Comparison of ENCODE assay signal across 23 cellular contexts in genomic region chr10:131636116-131636515, GRCh38.
DNase-seq lines count a peak whose midpoint lies in the region; ATAC-seq and TF ChIP-seq lines count a peak whose summit lies in the region.
"Had no signal": no experiment of that assay in that cellular context is flagged by ENCODE, and none has a peak within 500 bp of the region (broad histone marks: within the 10 kb centered on the region; RNA-seq: fewer than 3 reads in every experiment).

No MANE protein-coding gene starts in this region.

- H3K4me3 ChIP-seq in spleen: no peak overlapping the region
- H3K4me3 ChIP-seq: MG63 had no signal

- H3K4me1 Mint-ChIP-seq in activated CD8-positive, alpha-beta memory T cell treated with anti-CD3 and anti-CD28 coated beads, Interleukin-2, amount 10 ng/mL, durations not matched to agents 7 days and 5 days: peaks cover 5% of the 10 kb centered on the region
- H3K4me1 Mint-ChIP-seq in activated CD4-positive, alpha-beta T cell treated with anti-CD3 and anti-CD28 coated beads, Interleukin-2, amount 10 ng/mL, durations not matched to agents 7 days and 5 days: peaks cover 3% of the 10 kb centered on the region
- H3K4me1 Mint-ChIP-seq: CD14-positive monocyte had no signal

- TF ChIP-seq CTCF in spleen (IDR thresholded peaks at IDR 0.05 in 8 of 11, conservative IDR thresholded peaks at IDR 0.05 in 3 of 11) (no peak), GM10266 (IDR thresholded peaks at IDR 0.05; ENCODE audit: control insufficient read depth, insufficient read depth, low read depth, missing control alignments) (no peak)

- H3K27ac Mint-ChIP-seq in activated CD8-positive, alpha-beta memory T cell treated with anti-CD3 and anti-CD28 coated beads, Interleukin-2, amount 10 ng/mL, durations not matched to agents 7 days and 5 days: no peak overlapping the region
- no peak overlapping the region for H3K27ac Mint-ChIP-seq in activated CD4-positive, alpha-beta T cell treated with anti-CD3 and anti-CD28 coated beads, Interleukin-2, amount 10 ng/mL, durations not matched to agents 7 days and 5 days
- H3K27ac Mint-ChIP-seq: CD14-positive monocyte had no signal

- no peaks in the 10 kb centered on the region for H3K9me3 Mint-ChIP-seq in activated CD8-positive, alpha-beta memory T cell treated with anti-CD3 and anti-CD28 coated beads, Interleukin-2, amount 10 ng/mL, durations not matched to agents 7 days and 5 days (ENCODE audit: low read depth)
- H3K9me3 Mint-ChIP-seq in activated CD4-positive, alpha-beta T cell treated with anti-CD3 and anti-CD28 coated beads, Interleukin-2, amount 10 ng/mL, durations not matched to agents 7 days and 5 days: peaks cover 8% of the 10 kb centered on the region

- TF ChIP-seq POLR2A in spleen (IDR thresholded peaks at IDR 0.05): no peak

- in situ Hi-C loops in G401 (cut with HindIII; ENCODE audit: low sequenced_read_pairs): no loop called here

- no peaks in the 10 kb centered on the region for H3K36me3 ChIP-seq in spleen
- H3K36me3 ChIP-seq: BE2C, MG63 had no signal

- no peaks in the 10 kb centered on the region for H3K4me1 ChIP-seq in spleen
- H3K4me1 ChIP-seq: BE2C had no signal

- H3K4me3 Mint-ChIP-seq in activated CD8-positive, alpha-beta memory T cell treated with anti-CD3 and anti-CD28 coated beads, Interleukin-2, amount 10 ng/mL, durations not matched to agents 7 days and 5 days: no peak overlapping the region
- no peak overlapping the region for H3K4me3 Mint-ChIP-seq in activated CD4-positive, alpha-beta T cell treated with anti-CD3 and anti-CD28 coated beads, Interleukin-2, amount 10 ng/mL, durations not matched to agents 7 days and 5 days
- H3K4me3 Mint-ChIP-seq: CD14-positive monocyte had no signal

- POLR2A ChIA-PET in activated CD4-positive, alpha-beta T cell treated with anti-CD3 and anti-CD28 coated beads, Interleukin-2, amount 10 ng/mL, durations not matched to agents 7 days and 5 days (lab: Charles Lee): no interaction called here

- H3K9me3 ChIP-seq in spleen: peaks cover 0 to 45% (median 23%) of the 10 kb centered on the region in 8 donors
- H3K9me3 ChIP-seq: BE2C, MG63 had no signal

- ATAC-seq in activated CD8-positive, alpha-beta memory T cell treated with anti-CD3 and anti-CD28 coated beads, Interleukin-2, amount 10 ng/mL, durations not matched to agents 7 days and 5 days: no peak

- no peak overlapping the region for H3K27ac ChIP-seq in spleen

- peaks cover 0 to 29% (median 0%) of the 10 kb centered on the region in 7 donors for H3K27me3 ChIP-seq in spleen (replicated peaks in 1 of 7)
- H3K27me3 ChIP-seq: BE2C, MG63 had no signal

- CTCF ChIA-PET in activated CD8-positive, alpha-beta memory T cell treated with anti-CD3 and anti-CD28 coated beads, Interleukin-2, amount 10 ng/mL, durations not matched to agents 7 days and 5 days (lab: Charles Lee): no interaction called here
- CTCF ChIA-PET in activated CD4-positive, alpha-beta T cell treated with anti-CD3 and anti-CD28 coated beads, Interleukin-2, amount 10 ng/mL, durations not matched to agents 7 days and 5 days (lab: Charles Lee): interaction anchor here (0.8 kb wide), 1 partner anchor 16 kb away, joined by 4 read pairs; no protein-coding TSS in a partner anchor

- H3K36me3 Mint-ChIP-seq in activated CD8-positive, alpha-beta memory T cell treated with anti-CD3 and anti-CD28 coated beads, Interleukin-2, amount 10 ng/mL, durations not matched to agents 7 days and 5 days: no peaks in the 10 kb centered on the region
- H3K36me3 Mint-ChIP-seq in activated CD4-positive, alpha-beta T cell treated with anti-CD3 and anti-CD28 coated beads, Interleukin-2, amount 10 ng/mL, durations not matched to agents 7 days and 5 days (ENCODE audit: low read depth): no peaks in the 10 kb centered on the region
- H3K36me3 Mint-ChIP-seq: CD14-positive monocyte had no signal

- WGBS in spleen, 5 donors: 41 to 59% (median 55%) methylated on average over 9 of the region's 9 CpGs

- H3K27me3 Mint-ChIP-seq in activated CD8-positive, alpha-beta memory T cell treated with anti-CD3 and anti-CD28 coated beads, Interleukin-2, amount 10 ng/mL, durations not matched to agents 7 days and 5 days: peaks cover 4% of the 10 kb centered on the region
- H3K27me3 Mint-ChIP-seq in activated CD4-positive, alpha-beta T cell treated with anti-CD3 and anti-CD28 coated beads, Interleukin-2, amount 10 ng/mL, durations not matched to agents 7 days and 5 days: peaks cover 2% of the 10 kb centered on the region

- DNase-seq in activated CD8-positive, alpha-beta memory T cell treated with anti-CD3 and anti-CD28 coated beads, Interleukin-2, amount 10 ng/mL, durations not matched to agents 7 days and 5 days: peak; percentile 35
- DNase-seq in activated CD8-positive, alpha-beta memory T cell treated with anti-CD3 and anti-CD28 coated beads, Interleukin-2, amount 50 U/mL, for 48 hours: no peak
- DNase-seq in ecto neural progenitor cell (ENCODE audit: low spot score): peak; percentile 24
- DNase-seq in mesenteric fat pad (ENCODE audit: low spot score): peak; percentile 62
- DNase-seq in spleen: peak; percentile 51
- DNase-seq in activated CD4-positive, alpha-beta T cell treated with anti-CD3 and anti-CD28 coated beads, Interleukin-2, amount 10 ng/mL, durations not matched to agents 7 days and 5 days: no peak
- no peak for DNase-seq in G401 (ENCODE audit: low spot score)
- DNase-seq in GM10266 (ENCODE audit: extremely low spot score): no peak
- DNase-seq: 8988T, BE2C, DND-41, GOT3, HCEC 1CT, IMR-90, KG1, NCI-H1105 treated with DMSO at 0.1 percent for 48 hours, NCI-H146, NCI-H1930, NCI-H2107, NCI-H524, NCI-H748 treated with DMSO at 0.1 percent for 48 hours had no signal

- intact Hi-C loops in spleen (cut with DNase I; ENCODE audit: low total_unique reads): no loop called here

Comparison
In these comparisons a context has a peak if more than half of its experiments do, and no peak if none do; other contexts are left out.
1. DNase-seq: peak in activated CD8-positive, alpha-beta memory T cell treated with anti-CD3 and anti-CD28 coated beads, Interleukin-2, amount 10 ng/mL, durations not matched to agents 7 days and 5 days (single experiment), ecto neural progenitor cell (single experiment), mesenteric fat pad (single experiment) and spleen (single experiment); none in activated CD8-positive, alpha-beta memory T cell treated with anti-CD3 and anti-CD28 coated beads, Interleukin-2, amount 50 U/mL, for 48 hours (single experiment), activated CD4-positive, alpha-beta T cell treated with anti-CD3 and anti-CD28 coated beads, Interleukin-2, amount 10 ng/mL, durations not matched to agents 7 days and 5 days (single experiment), G401 (single experiment) and GM10266 (single experiment).